ENCODE assay signal across 8 cellular contexts in genomic region chr4:94757192-94758140, GRCh38. TPM values are rescaled to one million over a fixed set of nuclear protein-coding genes. Genes with fewer than 3 reads are reported as not detected.
A peak's percentile ranks its signal among the peaks of the same experiment; 100 is the strongest.
DNase-seq lines count a peak whose midpoint lies in the region; ATAC-seq and TF ChIP-seq lines count a peak whose summit lies in the region.

TSS of gene BMPR1B (plus strand) at chr4:94757955. CDS start at chr4:95104425, 346,470 bp downstream.

- no peak within 1 kb of the TSS for H3K27ac Mint-ChIP-seq in activated naive CD4-positive, alpha-beta T cell treated with anti-CD3 and anti-CD28 coated beads for 36 hours

- H3K36me3 Mint-ChIP-seq in activated naive CD4-positive, alpha-beta T cell treated with anti-CD3 and anti-CD28 coated beads for 36 hours (ENCODE audit: low read depth) = no peaks in the 10 kb centered on the region

- 7 to 32% methylated on average over 9 to 45 of the region's 77 CpGs for WGBS in esophagus squamous epithelium, 2 donors
- whole genome bisulfite sequencing in aorta, 2 donors = 3 to 4% methylated on average over 64 to 77 of the region's 77 CpGs

- peak; percentile 74 for ATAC-seq in aorta (ENCODE audit: low FRiP score)

- peaks cover 12% of the 10 kb centered on the region for H3K4me1 Mint-ChIP-seq in activated naive CD4-positive, alpha-beta T cell treated with anti-CD3 and anti-CD28 coated beads for 36 hours (ENCODE audit: low read depth)

- H3K4me3 ChIP-seq in esophagus squamous epithelium = peak within 1 kb of the TSS; percentile 39 to 74 (median 52)
- peak within 1 kb of the TSS; percentile 41 to 52 for H3K4me3 ChIP-seq in muscle layer of colon (ENCODE audit: low read depth in 1 of 2, low read length in 2 of 2)
- H3K4me3 ChIP-seq in aorta (ENCODE audit: low read length in 2 of 2) = peak within 1 kb of the TSS; percentile 12 to 86

- H3K9ac ChIP-seq in muscle layer of colon (ENCODE audit: low read length) = no peak within 1 kb of the TSS

- CTCF ChIA-PET in activated naive CD4-positive, alpha-beta T cell treated with anti-CD3 and anti-CD28 coated beads for 36 hours (lab: Charles Lee) = interaction anchor here (0.6 kb wide), 1 partner anchor 158 kb away, joined by 3 read pairs; no protein-coding TSS in a partner anchor

- peaks cover 0 to 17% (median 9%) of the 10 kb centered on the region in 3 donors for H3K4me1 ChIP-seq in esophagus squamous epithelium
- H3K4me1 ChIP-seq in muscle layer of colon (ENCODE audit: insufficient read depth, low read length) = no peaks in the 10 kb centered on the region
- no peaks in the 10 kb centered on the region for H3K4me1 ChIP-seq in aorta (ENCODE audit: control insufficient read depth in 1 of 2, insufficient read depth in 2 of 2, low read length in 2 of 2)

- H3K27me3 Mint-ChIP-seq in activated naive CD4-positive, alpha-beta T cell treated with anti-CD3 and anti-CD28 coated beads for 36 hours (ENCODE audit: low read depth) = peaks cover 76% of the 10 kb centered on the region

- H3K27me3 ChIP-seq in esophagus squamous epithelium (peaks cover 0 to 84% (median 0%) of the 10 kb centered on the region in 4 donors), muscle layer of colon (ENCODE audit: control insufficient read depth in 1 of 2, insufficient read depth in 2 of 2, low read length in 2 of 2) (peaks cover 21 to 26% of the 10 kb centered on the region in 2 donors), aorta (ENCODE audit: control insufficient read depth in 1 of 2, insufficient read depth in 2 of 2, low read length in 1 of 2) (no peaks in the 10 kb centered on the region)

- H3K4me3 Mint-ChIP-seq in activated naive CD4-positive, alpha-beta T cell treated with anti-CD3 and anti-CD28 coated beads for 36 hours = peak within 1 kb of the TSS; percentile 57

- peak within 1 kb of the TSS in 2 of 4 donors; percentile 5 to 36 for H3K27ac ChIP-seq in esophagus squamous epithelium
- H3K27ac ChIP-seq in muscle layer of colon (ENCODE audit: low read depth, low read length) = peak within 1 kb of the TSS; percentile 45
- peak within 1 kb of the TSS; percentile 80 to 93 for H3K27ac ChIP-seq in aorta (ENCODE audit: low read depth in 1 of 2, low read length in 2 of 2)

- no peaks in the 10 kb centered on the region for H3K9me3 Mint-ChIP-seq in activated naive CD4-positive, alpha-beta T cell treated with anti-CD3 and anti-CD28 coated beads for 36 hours

- intact Hi-C loops in activated naive CD4-positive, alpha-beta T cell treated with anti-CD3 and anti-CD28 coated beads for 36 hours (cut with micrococcal nuclease) = no loop called here
- intact Hi-C loops in esophagus squamous epithelium (cut with DNase I) = no loop called here
- intact Hi-C loops in aorta (cut with DNase I) = loop anchor here (2.0 to 10.0 kb wide), 3 partner anchors 180 to 337 kb away; no protein-coding TSS in a partner anchor

- no peak for TF ChIP-seq POLR2A in esophagus squamous epithelium (IDR thresholded peaks at IDR 0.05)

- no peaks in the 10 kb centered on the region for H3K36me3 ChIP-seq in esophagus squamous epithelium
- H3K36me3 ChIP-seq in muscle layer of colon (ENCODE audit: insufficient read depth, low read length) = no peaks in the 10 kb centered on the region
- no peaks in the 10 kb centered on the region for H3K36me3 ChIP-seq in aorta (ENCODE audit: control insufficient read depth in 1 of 2, insufficient read depth in 2 of 2, low read length in 1 of 2)

- H3K9me3 ChIP-seq in esophagus squamous epithelium (no peaks in the 10 kb centered on the region), muscle layer of colon (ENCODE audit: low read length) (no peaks in the 10 kb centered on the region), aorta (ENCODE audit: control insufficient read depth, low read length) (no peaks in the 10 kb centered on the region)

- no peak for TF ChIP-seq CTCF in esophagus squamous epithelium (IDR thresholded peaks at IDR 0.05)

- no peak for DNase-seq in activated naive CD4-positive, alpha-beta T cell treated with anti-CD3 and anti-CD28 coated beads for 36 hours
- DNase-seq in activated naive CD4-positive, alpha-beta T cell treated with Interleukin-2 at 50 U/mL for 16 hours = no peak
- DNase-seq in SK-N-DZ (ENCODE audit: low spot score) = peak; percentile 74
- no peak for DNase-seq in esophagus squamous epithelium (lab: John Stamatoyannopoulos, UW)
- DNase-seq in aorta = peak in 1 of 2 donors; percentile 83
- no peak for DNase-seq in NCI-H1436 (lab: John Stamatoyannopoulos, UW)
- no peak for DNase-seq in central memory CD4-positive, alpha-beta T cell

RNA-seq across cellular contexts. Expression of gene BMPR1B, which starts in this region (rescaled TPM):
- total RNA-seq in activated naive CD4-positive, alpha-beta T cell treated with anti-CD3 and anti-CD28 coated beads for 36 hours = under 1 TPM in 1 of 2 experiments, not detected in 1; 0.10 TPM
- polyA plus RNA-seq in SK-N-DZ (2014; cell fraction: cytosol; rRNA removed) = 2.1 and 2.7 TPM in 2 replicates
- 2.5 and 4.3 TPM in 2 replicates for polyA plus RNA-seq in SK-N-DZ (2014; cell fraction: nucleus; rRNA removed)
- under 1 TPM in 3 of 4 donors, not detected in 1; 0.09 to 0.66 (median 0.38) TPM for total RNA-seq in esophagus squamous epithelium
- total RNA-seq in aorta = 10 to 100 TPM; 13.9 to 14.6 TPM
- polyA plus RNA-seq in aorta = 1 to 10 TPM; 1.0 to 2.0 TPM

Comparison
In these comparisons a context has a peak if more than half of its experiments do, and no peak if none do; other contexts are left out.
1. RNA of gene BMPR1B (total RNA-seq): 13.9 to 14.6 TPM in aorta; 0.09 to 0.66 TPM in esophagus squamous epithelium and 0.10 TPM in activated naive CD4-positive, alpha-beta T cell treated with anti-CD3 and anti-CD28 coated beads for 36 hours; every median in the first group is over 4 times any median in the second.
2. intact Hi-C loops: an anchor here in aorta (2.0 to 10.0 kb wide); none called in activated naive CD4-positive, alpha-beta T cell treated with anti-CD3 and anti-CD28 coated beads for 36 hours and esophagus squamous epithelium.
3. Peak in every context shown above with its lines, with median percentiles within 50 percentile points of each other: H3K4me3 ChIP-seq.